8 cellular contexts compared by ENCODE assay signal in genomic region chr1:26529405-26529654, GRCh38. TPM values are rescaled to one million over a fixed set of nuclear protein-coding genes. Genes with fewer than 3 reads are reported as not detected.
DNase-seq lines count a peak whose midpoint lies in the region; ATAC-seq and TF ChIP-seq lines count a peak whose summit lies in the region.

No MANE protein-coding gene starts in this region.

- no peaks in the 10 kb centered on the region for H3K9me3 Mint-ChIP-seq in T-cell
- H3K9me3 Mint-ChIP-seq in glutamatergic neuron (ENCODE audit: unreplicated experiment): peaks cover 1% of the 10 kb centered on the region
- H3K9me3 Mint-ChIP-seq in stimulated activated naive CD8-positive, alpha-beta T cell treated with anti-CD3 and anti-CD28 coated beads, Interleukin-15, Interleukin-2, amounts not matched to agents 100 ng/mL and 50 ng/mL, for 24 hours: no peaks in the 10 kb centered on the region

- peaks cover 0 to 4% of the 10 kb centered on the region in 2 donors for H3K27me3 Mint-ChIP-seq in T-cell
- peaks cover 7% of the 10 kb centered on the region for H3K27me3 Mint-ChIP-seq in glutamatergic neuron (ENCODE audit: unreplicated experiment)
- peaks cover under 1% of the 10 kb centered on the region for H3K27me3 Mint-ChIP-seq in stimulated activated naive CD8-positive, alpha-beta T cell treated with anti-CD3 and anti-CD28 coated beads, Interleukin-15, Interleukin-2, amounts not matched to agents 100 ng/mL and 50 ng/mL, for 24 hours

- CTCF ChIA-PET in T-cell (lab: Charles Lee): interaction anchor here in 1 of 2 donors (0.5 to 0.9 kb wide), 2 partner anchors 9 to 109 kb away, joined by 3 to 7 read pairs; no protein-coding TSS in a partner anchor

- H3K4me3 Mint-ChIP-seq in T-cell: peak overlapping the region; percentile 85 to 90 (median 89)
- H3K4me3 Mint-ChIP-seq in glutamatergic neuron (ENCODE audit: unreplicated experiment): peak overlapping the region; percentile 92
- H3K4me3 Mint-ChIP-seq in stimulated activated naive CD8-positive, alpha-beta T cell treated with anti-CD3 and anti-CD28 coated beads, Interleukin-15, Interleukin-2, amounts not matched to agents 100 ng/mL and 50 ng/mL, for 24 hours: peak overlapping the region; percentile 82

- ATAC-seq in T-cell (replicated peaks in 1 of 4) (no peak), HG02571 (IDR thresholded peaks at IDR 0.05; ENCODE audit: unreplicated experiment) (no peak), sciatic nerve (no peak), HG03432 (IDR thresholded peaks at IDR 0.05; ENCODE audit: unreplicated experiment) (no peak)

- intact Hi-C loops in sciatic nerve (cut with DNase I): no loop called here

- DNase-seq in NCI-H2196 (lab: John Stamatoyannopoulos, UW; ENCODE audit: unreplicated experiment): peak; percentile 65
- no peak for DNase-seq in NCI-H2196 treated with DMSO at 0.1 percent for 48 hours (lab: John Stamatoyannopoulos, UW; ENCODE audit: unreplicated experiment)
- DNase-seq in T-cell: peak in 1 of 34 experiments; percentile 6
- no peak for DNase-seq in glutamatergic neuron
- DNase-seq in sciatic nerve (ENCODE audit: low spot score): no peak

- H3K4me1 Mint-ChIP-seq in T-cell: peaks cover 23 to 31% (median 24%) of the 10 kb centered on the region in 3 donors
- H3K4me1 Mint-ChIP-seq in glutamatergic neuron (ENCODE audit: low read depth, unreplicated experiment): no peaks in the 10 kb centered on the region
- peaks cover 25% of the 10 kb centered on the region for H3K4me1 Mint-ChIP-seq in stimulated activated naive CD8-positive, alpha-beta T cell treated with anti-CD3 and anti-CD28 coated beads, Interleukin-15, Interleukin-2, amounts not matched to agents 100 ng/mL and 50 ng/mL, for 24 hours (ENCODE audit: low read depth)

- peak overlapping the region; percentile 55 to 81 for H3K27ac Mint-ChIP-seq in T-cell
- peak overlapping the region; percentile 64 for H3K27ac Mint-ChIP-seq in glutamatergic neuron (ENCODE audit: unreplicated experiment)
- peak overlapping the region; percentile 86 for H3K27ac Mint-ChIP-seq in stimulated activated naive CD8-positive, alpha-beta T cell treated with anti-CD3 and anti-CD28 coated beads, Interleukin-15, Interleukin-2, amounts not matched to agents 100 ng/mL and 50 ng/mL, for 24 hours

- POLR2A ChIA-PET in T-cell (lab: Charles Lee): no interaction called here

- H3K36me3 Mint-ChIP-seq in T-cell: no peaks in the 10 kb centered on the region
- H3K36me3 Mint-ChIP-seq in glutamatergic neuron (ENCODE audit: unreplicated experiment): no peaks in the 10 kb centered on the region
- H3K36me3 Mint-ChIP-seq in stimulated activated naive CD8-positive, alpha-beta T cell treated with anti-CD3 and anti-CD28 coated beads, Interleukin-15, Interleukin-2, amounts not matched to agents 100 ng/mL and 50 ng/mL, for 24 hours (ENCODE audit: low read depth): no peaks in the 10 kb centered on the region

- TF ChIP-seq CTCF in glutamatergic neuron (IDR thresholded peaks at IDR 0.05; ENCODE audit: partially characterized antibody, unreplicated experiment): no peak

RNA-seq across cellular contexts. Expression of gene RPS6KA1, which starts 0.2 kb away (rescaled TPM):
- total RNA-seq in T-cell (100 to 1,000 TPM in 3 of 5 donors, 10 to 100 TPM in 2; 85.8 to 123 (median 101) TPM), glutamatergic neuron (ENCODE audit: unreplicated experiment) (10.8 TPM), sciatic nerve (26.8 TPM)

RNA-seq across cellular contexts. Expression of gene HMGN2, which starts 57.1 kb away (rescaled TPM):
- total RNA-seq in T-cell: 100 to 1,000 TPM; 310 to 341 (median 325) TPM
- total RNA-seq in glutamatergic neuron (ENCODE audit: unreplicated experiment): 187 TPM
- 199 TPM for total RNA-seq in sciatic nerve
